1 cellular context compared by ENCODE assay signal in genomic region chr10:14954001-14954770, GRCh38.
TF ChIP-seq lines count a peak whose summit lies in the region.

Gene DCLRE1C, minus strand, starts transcription at chr10:14954096. Its CDS starts 86 bp downstream, at chr10:14954010.

TF ChIP-seq in HepG2, 621 proteins besides CTCF, POLR2A, EP300 and RAD21 (continued from another document and continues in another):
- TF ChIP-seq DZIP1 (CRISPR knock-in tag; IDR thresholded peaks at IDR 0.05) (no peak), ZFP62 (CRISPR knock-in tag; IDR thresholded peaks at IDR 0.05) (no peak), EEA1 (CRISPR knock-in tag; IDR thresholded peaks at IDR 0.05; ENCODE audit: borderline replicate concordance) (no peak), MXD3 (CRISPR knock-in tag; IDR thresholded peaks at IDR 0.05) (peak; percentile 86), SCMH1 (CRISPR knock-in tag; IDR thresholded peaks at IDR 0.05; ENCODE audit: borderline replicate concordance) (no peak), AHDC1 (CRISPR knock-in tag; IDR thresholded peaks at IDR 0.05; ENCODE audit: borderline replicate concordance) (peak; percentile 53; the same call in 1 of the 2 replicates), ZNF747 (CRISPR knock-in tag; IDR thresholded peaks at IDR 0.05; ENCODE audit: borderline replicate concordance) (peak; percentile 90; the same call in 1 of the 2 replicates), CHD2 (IDR thresholded peaks at IDR 0.05; ENCODE audit: low read depth, low read length) (peak; percentile 24; the same call in 1 of the 2 replicates), HBP1 (CRISPR knock-in tag; IDR thresholded peaks at IDR 0.05; ENCODE audit: low read depth) (peak; percentile 75), ZNF281 (CRISPR knock-in tag; IDR thresholded peaks at IDR 0.05; ENCODE audit: borderline replicate concordance) (no peak), IKZF1 (IDR thresholded peaks at IDR 0.05) (no peak), NFYB (CRISPR knock-in tag; IDR thresholded peaks at IDR 0.05) (peak; percentile 98), ZNF550 (CRISPR knock-in tag; IDR thresholded peaks at IDR 0.05; ENCODE audit: borderline replicate concordance) (0 out of 2 replicates have a peak, but pooled peaks have one; percentile 72), HDAC2 (CRISPR knock-in tag; IDR thresholded peaks at IDR 0.05) (peak; percentile 71), ONECUT2 (CRISPR knock-in tag; IDR thresholded peaks at IDR 0.05) (no peak; the same call in 1 of the 2 replicates), STAG1 (CRISPR knock-in tag; IDR thresholded peaks at IDR 0.05) (no peak), DDIT3 (CRISPR knock-in tag; IDR thresholded peaks at IDR 0.05) (no peak), SNAPC2 (CRISPR knock-in tag; IDR thresholded peaks at IDR 0.05) (peak; percentile 98), ZNF510 (CRISPR knock-in tag; IDR thresholded peaks at IDR 0.05; ENCODE audit: low read depth) (peak; percentile 97), SKI (IDR thresholded peaks at IDR 0.05; ENCODE audit: partially characterized antibody) (peak; percentile 55), TARDBP (CRISPR knock-in tag; IDR thresholded peaks at IDR 0.05) (peak; percentile 85), RORA (CRISPR knock-in tag; IDR thresholded peaks at IDR 0.05) (no peak), NAIF1 (CRISPR knock-in tag; IDR thresholded peaks at IDR 0.05; ENCODE audit: borderline replicate concordance) (peak; percentile 68; the same call in 1 of the 2 replicates), MED13 (CRISPR knock-in tag; IDR thresholded peaks at IDR 0.05) (peak; percentile 54; the same call in 1 of the 2 replicates), ZNF333 (CRISPR knock-in tag; IDR thresholded peaks at IDR 0.05; ENCODE audit: borderline replicate concordance) (no peak; the same call in 1 of the 2 replicates), NPAS2 (CRISPR knock-in tag; IDR thresholded peaks at IDR 0.05; ENCODE audit: borderline replicate concordance) (no peak), ZNF136 (CRISPR knock-in tag; IDR thresholded peaks at IDR 0.05; ENCODE audit: low read depth) (0 out of 2 replicates have a peak, but pooled peaks have one; percentile 88), ZNF3 (CRISPR knock-in tag; IDR thresholded peaks at IDR 0.05) (no peak; the same call in 1 of the 2 replicates), GMEB2 (CRISPR knock-in tag; IDR thresholded peaks at IDR 0.05; ENCODE audit: low read depth) (no peak), ZBTB7B (CRISPR knock-in tag; IDR thresholded peaks at IDR 0.05) (peak; percentile 63; the same call in 1 of the 2 replicates), ZBTB44 (CRISPR knock-in tag; IDR thresholded peaks at IDR 0.05) (no peak), PBX2 (CRISPR knock-in tag; IDR thresholded peaks at IDR 0.05) (no peak), MIER3 (CRISPR knock-in tag; IDR thresholded peaks at IDR 0.05; ENCODE audit: borderline replicate concordance) (peak; percentile 73; the same call in 1 of the 2 replicates)
